In genomic region chrX:111168314-111168713, GRCh38 we compare ENCODE assay signal across 8 cellular contexts.
DNase-seq lines count a peak whose midpoint lies in the region; ATAC-seq, FAIRE-seq and TF ChIP-seq lines count a peak whose summit lies in the region.

No MANE protein-coding gene starts in this region.

- no peak overlapping the region for H4K91ac ChIP-seq in H1 (replicated peaks; ENCODE audit: insufficient read length, low read length)

- H3K79me1 ChIP-seq in H1 (ENCODE audit: low read depth, low read length) = no peaks in the 10 kb centered on the region

- no peak overlapping the region for H3K4me3 Mint-ChIP-seq in activated CD4-positive, alpha-beta T cell treated with anti-CD3 and anti-CD28 coated beads for 36 hours
- no peak overlapping the region for H3K4me3 Mint-ChIP-seq in activated T-helper 2 cell treated with anti-CD3 and anti-CD28 coated beads, Interferon-gamma antibody, Interleukin-2, Interleukin-4, amounts not matched to agents 10 μg/mL and 5 μg/mL and 100 μg/mL, durations not matched to agents 14 hours and 24 hours and 36 hours (ENCODE audit: low read depth)

- H3K27me3 ChIP-seq in H1 (replicated peaks in 1 of 4; ENCODE audit: control insufficient read depth in 3 of 4, extremely low read depth in 1 of 4, insufficient read depth in 3 of 4, low read length in 3 of 4) = no peaks in the 10 kb centered on the region
- H3K27me3 ChIP-seq in smooth muscle cell (ENCODE audit: low read depth) = no peaks in the 10 kb centered on the region
- no peaks in the 10 kb centered on the region for H3K27me3 ChIP-seq in colonic mucosa

- H4K5ac ChIP-seq in H1 (ENCODE audit: insufficient read length, low read depth, low read length) = no peak overlapping the region

- WGBS in H1 (ENCODE audit: extremely low coverage in 1 of 2, insufficient coverage in 1 of 2, insufficient read length in 1 of 2, insufficient replicate concordance in 2 of 2, low coverage in 1 of 2, low lambda C conversion rate in 2 of 2, missing lambda C conversion rate in 1 of 2), 2 experiments = 71% methylated on average over 2 of the region's 2 CpGs; no CpG with 5 or more reads in 1 of the 2 experiments
- 49% methylated on average over 2 of the region's 2 CpGs for WGBS in smooth muscle cell (ENCODE audit: low lambda C conversion rate)

- no peak overlapping the region for H3K14ac ChIP-seq in H1 (ENCODE audit: insufficient read length)

- H3K4me2 ChIP-seq in H1 (ENCODE audit: insufficient read depth in 1 of 2, low read depth in 2 of 2, low read length in 2 of 2) (no peak overlapping the region), smooth muscle cell (no peak overlapping the region)

- DNase-seq in activated CD4-positive, alpha-beta T cell treated with anti-CD3 and anti-CD28 coated beads for 36 hours = peak; percentile 4
- DNase-seq in activated CD4-positive, alpha-beta T cell treated with anti-CD3 and anti-CD28 coated beads for 1 hour = no peak
- DNase-seq in NCI-H524 (lab: John Stamatoyannopoulos, UW) (peak; percentile 33 to 56), H1 (ENCODE audit: low read depth in 1 of 2, low spot score in 2 of 2) (no peak), smooth muscle cell (lab: John Stamatoyannopoulos, UW; ENCODE audit: unreplicated experiment) (no peak), colonic mucosa (no peak)
- DNase-seq in activated CD8-positive, alpha-beta memory T cell treated with anti-CD3 and anti-CD28 coated beads for 24 hours = no peak
- DNase-seq in activated T-helper 2 cell treated with anti-CD3 and anti-CD28 coated beads, Interferon-gamma antibody, Interleukin-2, Interleukin-4, amounts not matched to agents 10 μg/mL and 5 μg/mL and 100 μg/mL, durations not matched to agents 14 hours and 24 hours and 36 hours (ENCODE audit: low spot score) = no peak

- peaks cover 10% of the 10 kb centered on the region for H3K4me1 Mint-ChIP-seq in activated CD4-positive, alpha-beta T cell treated with anti-CD3 and anti-CD28 coated beads for 36 hours
- peaks cover 12% of the 10 kb centered on the region for H3K4me1 Mint-ChIP-seq in activated T-helper 2 cell treated with anti-CD3 and anti-CD28 coated beads, Interferon-gamma antibody, Interleukin-2, Interleukin-4, amounts not matched to agents 10 μg/mL and 5 μg/mL and 100 μg/mL, durations not matched to agents 14 hours and 24 hours and 36 hours (ENCODE audit: low read depth)

- H3K18ac ChIP-seq in H1 (ENCODE audit: extremely low read depth, low read length) = no peak overlapping the region

- H2BK12ac ChIP-seq in H1 (ENCODE audit: low read depth, low read length) = no peak overlapping the region

- H2AFZ ChIP-seq in H1 (ENCODE audit: low read length) = no peak overlapping the region
- H2AFZ ChIP-seq in smooth muscle cell (ENCODE audit: low read depth) = no peak overlapping the region

- TF ChIP-seq POLR2A in H1 (IDR thresholded peaks at IDR 0.05; ENCODE audit: control extremely low read depth in 1 of 2, low read depth in 2 of 2, low read length in 2 of 2) = no peak

- H3K9ac ChIP-seq in H1 (replicated peaks in 1 of 4; ENCODE audit: extremely low read depth in 1 of 4, low read depth in 3 of 4, low read length in 3 of 4) = no peak overlapping the region
- no peak overlapping the region for H3K9ac ChIP-seq in smooth muscle cell (ENCODE audit: low read depth)
- no peak overlapping the region for H3K9ac ChIP-seq in colonic mucosa (ENCODE audit: low read depth in 2 of 2, low read length in 2 of 2)

- no peak overlapping the region for H2AK5ac ChIP-seq in H1 (ENCODE audit: low read depth, low read length)

- peak; percentile 62 to 70 for TF ChIP-seq RAD21 in H1 (IDR thresholded peaks at IDR 0.05 in 1 of 2, conservative IDR thresholded peaks at IDR 0.05 in 1 of 2; ENCODE audit: low read depth in 2 of 2, low read length in 2 of 2)

- no peaks in the 10 kb centered on the region for H3K9me3 Mint-ChIP-seq in activated CD4-positive, alpha-beta T cell treated with anti-CD3 and anti-CD28 coated beads for 36 hours (ENCODE audit: low read depth)
- H3K9me3 Mint-ChIP-seq in activated T-helper 2 cell treated with anti-CD3 and anti-CD28 coated beads, Interferon-gamma antibody, Interleukin-2, Interleukin-4, amounts not matched to agents 10 μg/mL and 5 μg/mL and 100 μg/mL, durations not matched to agents 14 hours and 24 hours and 36 hours = no peaks in the 10 kb centered on the region

- no peak overlapping the region for H3K27ac ChIP-seq in H1 (ENCODE audit: low read depth, low read length)
- no peak overlapping the region for H3K27ac ChIP-seq in smooth muscle cell (ENCODE audit: low read depth)
- H3K27ac ChIP-seq in colonic mucosa = no peak overlapping the region

- H3K27ac Mint-ChIP-seq in activated CD4-positive, alpha-beta T cell treated with anti-CD3 and anti-CD28 coated beads for 36 hours = no peak overlapping the region
- no peak overlapping the region for H3K27ac Mint-ChIP-seq in activated T-helper 2 cell treated with anti-CD3 and anti-CD28 coated beads, Interferon-gamma antibody, Interleukin-2, Interleukin-4, amounts not matched to agents 10 μg/mL and 5 μg/mL and 100 μg/mL, durations not matched to agents 14 hours and 24 hours and 36 hours

- no peak overlapping the region for H2BK15ac ChIP-seq in H1 (ENCODE audit: low read length)

- H3K27me3 Mint-ChIP-seq in activated CD4-positive, alpha-beta T cell treated with anti-CD3 and anti-CD28 coated beads for 36 hours = no peaks in the 10 kb centered on the region
- H3K27me3 Mint-ChIP-seq in activated T-helper 2 cell treated with anti-CD3 and anti-CD28 coated beads, Interferon-gamma antibody, Interleukin-2, Interleukin-4, amounts not matched to agents 10 μg/mL and 5 μg/mL and 100 μg/mL, durations not matched to agents 14 hours and 24 hours and 36 hours (ENCODE audit: low read depth) = peaks cover 1% of the 10 kb centered on the region

- peak; percentile 94 for FAIRE-seq in H1 (lab: Jason Lieb, UNC)

- no peak for TF ChIP-seq EP300 in H1 (IDR thresholded peaks at IDR 0.05; ENCODE audit: borderline replicate concordance in 1 of 2, low read depth in 2 of 2, low read length in 2 of 2)

- POLR2A ChIA-PET in activated CD4-positive, alpha-beta T cell treated with anti-CD3 and anti-CD28 coated beads for 36 hours (lab: Charles Lee) = no interaction called here
- POLR2A ChIA-PET in H1 (lab: Charles Lee; ENCODE audit: partially characterized antibody) = no interaction called here

- no peak overlapping the region for H3K4ac ChIP-seq in H1 (replicated peaks; ENCODE audit: insufficient read length, low read depth, low read length)

- no peaks in the 10 kb centered on the region for H3F3A ChIP-seq in smooth muscle cell (ENCODE audit: low read depth)

- ATAC-seq in activated CD4-positive, alpha-beta T cell treated with anti-CD3 and anti-CD28 coated beads for 36 hours = peak; percentile 36

- intact Hi-C loops in activated CD4-positive, alpha-beta T cell treated with anti-CD3 and anti-CD28 coated beads for 36 hours (cut with DNase I, micrococcal nuclease) = loop anchor here (5.0 to 10.0 kb wide), 3 partner anchors 74 to 279 kb away; no protein-coding TSS in a partner anchor
- intact Hi-C loops in colonic mucosa (cut with DNase I) = no loop called here
- intact Hi-C loops in activated T-helper 2 cell treated with anti-CD3 and anti-CD28 coated beads, Interferon-gamma antibody, Interleukin-2, Interleukin-4, amounts not matched to agents 10 μg/mL and 5 μg/mL and 100 μg/mL, durations not matched to agents 14 hours and 24 hours and 36 hours (cut with micrococcal nuclease) = loop anchor here (5.0 to 10.0 kb wide), 2 partner anchors 46 to 276 kb away; no protein-coding TSS in a partner anchor

- no peak overlapping the region for H4K8ac ChIP-seq in H1 (ENCODE audit: extremely low read depth, insufficient read depth, low read length)

- H4K20me1 ChIP-seq in H1 (replicated peaks in 1 of 2; ENCODE audit: control insufficient read depth in 1 of 2, insufficient read depth in 2 of 2, low read length in 2 of 2) (no peaks in the 10 kb centered on the region), smooth muscle cell (ENCODE audit: low read depth) (no peaks in the 10 kb centered on the region)

- peak in 1 of 3 experiments; percentile 46; a peak in 2 of 4 replicates for TF ChIP-seq CTCF in H1 (IDR thresholded peaks at IDR 0.05; ENCODE audit: control extremely low read depth in 1 of 3, insufficient read depth in 1 of 3, low read depth in 1 of 3, low read length in 3 of 3)
- TF ChIP-seq CTCF in smooth muscle cell (IDR thresholded peaks at IDR 0.05; ENCODE audit: borderline replicate concordance, insufficient read depth, poor library complexity, severe bottlenecking) = peak; percentile 34
- no peak for TF ChIP-seq CTCF in colonic mucosa (IDR thresholded peaks at IDR 0.05)

- H2BK20ac ChIP-seq in H1 (ENCODE audit: low read length) = no peak overlapping the region

- H3K23ac ChIP-seq in H1 (ENCODE audit: insufficient read length) = no peak overlapping the region

- H3K36me3 ChIP-seq in H1 (ENCODE audit: control insufficient read depth in 2 of 4, insufficient read depth in 4 of 4, low read length in 3 of 4) (no peaks in the 10 kb centered on the region), smooth muscle cell (ENCODE audit: low read depth) (no peaks in the 10 kb centered on the region), colonic mucosa (no peaks in the 10 kb centered on the region)

- no peaks in the 10 kb centered on the region for H3K9me3 ChIP-seq in H1 (ENCODE audit: insufficient read depth in 2 of 2, low read depth in 1 of 2, low read length in 1 of 2)
- no peaks in the 10 kb centered on the region for H3K9me3 ChIP-seq in smooth muscle cell (replicated peaks; ENCODE audit: low read depth)
- no peaks in the 10 kb centered on the region for H3K9me3 ChIP-seq in colonic mucosa

- no peaks in the 10 kb centered on the region for H3K36me3 Mint-ChIP-seq in activated CD4-positive, alpha-beta T cell treated with anti-CD3 and anti-CD28 coated beads for 36 hours (ENCODE audit: low read depth)
- no peaks in the 10 kb centered on the region for H3K36me3 Mint-ChIP-seq in activated T-helper 2 cell treated with anti-CD3 and anti-CD28 coated beads, Interferon-gamma antibody, Interleukin-2, Interleukin-4, amounts not matched to agents 10 μg/mL and 5 μg/mL and 100 μg/mL, durations not matched to agents 14 hours and 24 hours and 36 hours (ENCODE audit: low read depth)

- H2BK5ac ChIP-seq in H1 (ENCODE audit: low read depth, low read length) = no peak overlapping the region

- H3K23me2 ChIP-seq in H1 (ENCODE audit: low read depth, low read length) = no peaks in the 10 kb centered on the region

- H2BK120ac ChIP-seq in H1 (replicated peaks; ENCODE audit: low read depth, low read length) = no peak overlapping the region

- H3K79me2 ChIP-seq in H1 (ENCODE audit: control insufficient read depth in 1 of 2, insufficient read depth in 2 of 2, low read length in 2 of 2) (no peaks in the 10 kb centered on the region), smooth muscle cell (ENCODE audit: low read depth) (no peaks in the 10 kb centered on the region)

- CTCF ChIA-PET in activated CD4-positive, alpha-beta T cell treated with anti-CD3 and anti-CD28 coated beads for 36 hours (lab: Charles Lee) = no interaction called here
- CTCF ChIA-PET in H1 (lab: Charles Lee; ENCODE audit: partially characterized antibody) = interaction anchor here (0.8 to 4.4 kb wide), 12 partner anchors 11 to 279 kb away, joined by 3 to 18 read pairs (median 4); no protein-coding TSS in a partner anchor

- H3K56ac ChIP-seq in H1 (replicated peaks; ENCODE audit: insufficient read length, low read depth, low read length) = no peak overlapping the region

- no peaks in the 10 kb centered on the region for H3K4me1 ChIP-seq in H1 (replicated peaks in 1 of 4; ENCODE audit: control insufficient read depth in 3 of 4, insufficient read depth in 4 of 4, low read length in 3 of 4)
- no peaks in the 10 kb centered on the region for H3K4me1 ChIP-seq in smooth muscle cell (ENCODE audit: low read depth)
- H3K4me1 ChIP-seq in colonic mucosa = no peaks in the 10 kb centered on the region

- H3K4me3 ChIP-seq in H1 (ENCODE audit: extremely low read depth in 1 of 4, insufficient read depth in 2 of 4, low read depth in 3 of 4, low read length in 4 of 4) (no peak overlapping the region), smooth muscle cell (no peak overlapping the region), colonic mucosa (no peak overlapping the region)

Comparison
In these comparisons a context has a peak if more than half of its experiments do, and no peak if none do; other contexts are left out.
1. DNase-seq: peak in activated CD4-positive, alpha-beta T cell treated with anti-CD3 and anti-CD28 coated beads for 36 hours (single experiment) and NCI-H524 (2 of 2); none in activated CD4-positive, alpha-beta T cell treated with anti-CD3 and anti-CD28 coated beads for 1 hour (single experiment), H1 (0 of 2), smooth muscle cell (single experiment), colonic mucosa (single experiment), activated CD8-positive, alpha-beta memory T cell treated with anti-CD3 and anti-CD28 coated beads for 24 hours (single experiment) and activated T-helper 2 cell treated with anti-CD3 and anti-CD28 coated beads, Interferon-gamma antibody, Interleukin-2, Interleukin-4, amounts not matched to agents 10 μg/mL and 5 μg/mL and 100 μg/mL, durations not matched to agents 14 hours and 24 hours and 36 hours (single experiment).